In genomic region chr6:43286995-43287716, GRCh38 we compare ENCODE assay signal across 17 cellular contexts. TPM values are rescaled to one million over a fixed set of nuclear protein-coding genes. Genes with fewer than 3 reads are reported as not detected.
A peak's percentile ranks its signal among the peaks of the same experiment; 100 is the strongest.
DNase-seq lines count a peak whose midpoint lies in the region; ATAC-seq, FAIRE-seq and TF ChIP-seq lines count a peak whose summit lies in the region.
"Had no signal": no experiment of that assay in that cellular context is flagged by ENCODE, and none has a peak within 500 bp of the region (broad histone marks: within the 10 kb centered on the region; RNA-seq: fewer than 3 reads in every experiment).

No MANE protein-coding gene starts in this region.

- H3K36me3 Mint-ChIP-seq in Caco-2 (ENCODE audit: insufficient read depth, unreplicated experiment) (no peaks in the 10 kb centered on the region), neural progenitor cell (peaks cover 2% of the 10 kb centered on the region)
- no peaks in the 10 kb centered on the region for H3K36me3 Mint-ChIP-seq in activated naive CD8-positive, alpha-beta T cell treated with anti-CD3 and anti-CD28 coated beads for 36 hours
- H3K36me3 Mint-ChIP-seq: CD8-positive, alpha-beta memory T cell had no signal

- BruUV-seq in Caco-2 (replicated peaks; lab: Mats Ljungman, UMichigan) (no TSS peak), PC-3 (replicated peaks; lab: Mats Ljungman, UMichigan) (no TSS peak)

- TF ChIP-seq CTCF in Caco-2 (IDR thresholded peaks at IDR 0.05; ENCODE audit: insufficient read depth in 1 of 2, low read depth in 1 of 2, low read length in 1 of 2, severe bottlenecking in 1 of 2, unreplicated experiment in 1 of 2) (peak; percentile 26 to 61), PC-3 (conservative IDR thresholded peaks at IDR 0.05; ENCODE audit: low read depth, low read length) (0 out of 2 replicates have a peak, but pooled peaks have one; percentile 12), foreskin fibroblast (IDR thresholded peaks at IDR 0.05; ENCODE audit: low read depth, low read length) (peak; percentile 16), neural progenitor cell (IDR thresholded peaks at IDR 0.05) (peak; percentile 56)

- no peak overlapping the region for H3K4me3 ChIP-seq in Caco-2 (ENCODE audit: low read depth, low read length)
- H3K4me3 ChIP-seq in PC-3 (ENCODE audit: low read length): no peak overlapping the region
- H3K4me3 ChIP-seq in foreskin fibroblast (ENCODE audit: low read depth in 1 of 2, low read length in 2 of 2): no peak overlapping the region
- H3K4me3 ChIP-seq in neural progenitor cell: no peak overlapping the region
- H3K4me3 ChIP-seq: SJCRH30 had no signal

- no peak for ATAC-seq in PC-3
- ATAC-seq in HG03108 (IDR thresholded peaks at IDR 0.05; ENCODE audit: unreplicated experiment): no peak

- H3K27me3 ChIP-seq in Caco-2 (replicated peaks; ENCODE audit: control insufficient read depth, insufficient read depth, low read length) (no peaks in the 10 kb centered on the region), PC-3 (ENCODE audit: low read length) (peaks cover 8% of the 10 kb centered on the region; the same call in 1 of the 2 replicates), neural progenitor cell (peaks cover 24% of the 10 kb centered on the region)

- POLR2A ChIA-PET in Caco-2 (lab: Charles Lee): interaction anchor here (0.8 kb wide), 1 partner anchor 58 kb away, joined by 3 read pairs; the partner anchor contains the start of gene DNPH1
- POLR2A ChIA-PET in PC-3 (lab: Charles Lee; ENCODE audit: unreplicated experiment): no interaction called here

- H3K4me1 Mint-ChIP-seq in Caco-2 (ENCODE audit: low read depth, unreplicated experiment) (no peaks in the 10 kb centered on the region), neural progenitor cell (peaks cover 8% of the 10 kb centered on the region)
- no peaks in the 10 kb centered on the region for H3K4me1 Mint-ChIP-seq in activated naive CD8-positive, alpha-beta T cell treated with anti-CD3 and anti-CD28 coated beads for 36 hours
- H3K4me1 Mint-ChIP-seq: CD8-positive, alpha-beta memory T cell had no signal

- DNase-seq in Caco-2 (peak in 1 of 2 experiments; percentile 26), PC-3 (no peak), foreskin fibroblast (no peak), neural progenitor cell (ENCODE audit: low spot score) (peak; percentile 68), GM12892 (ENCODE audit: insufficient read length) (no peak), NCI-H748 treated with DMSO at 0.1 percent for 48 hours (lab: John Stamatoyannopoulos, UW) (no peak)
- DNase-seq in activated naive CD8-positive, alpha-beta T cell treated with anti-CD3 and anti-CD28 coated beads for 36 hours: no peak
- DNase-seq: amniotic stem cell; CD8-positive, alpha-beta memory T cell; effector CD4-positive, alpha-beta T cell; NCI-H1105; NCI-H446 treated with DMSO at 0.1 percent for 48 hours; SJCRH30 had no signal

- H3K9ac ChIP-seq in PC-3 (ENCODE audit: low read length) (no peak overlapping the region), neural progenitor cell (no peak overlapping the region)

- H3K9me3 ChIP-seq in Caco-2 (no peaks in the 10 kb centered on the region), PC-3 (ENCODE audit: low read length) (no peaks in the 10 kb centered on the region), neural progenitor cell (ENCODE audit: low read depth) (no peaks in the 10 kb centered on the region)
- H3K9me3 ChIP-seq: SJCRH30 had no signal

- H3K9me3 Mint-ChIP-seq in Caco-2 (ENCODE audit: unreplicated experiment) (no peaks in the 10 kb centered on the region), neural progenitor cell (no peaks in the 10 kb centered on the region)
- no peaks in the 10 kb centered on the region for H3K9me3 Mint-ChIP-seq in activated naive CD8-positive, alpha-beta T cell treated with anti-CD3 and anti-CD28 coated beads for 36 hours
- H3K9me3 Mint-ChIP-seq: CD8-positive, alpha-beta memory T cell had no signal

- H3K27ac ChIP-seq in PC-3 (ENCODE audit: low read length) (no peak overlapping the region), neural progenitor cell (no peak overlapping the region)
- H3K27ac ChIP-seq: SJCRH30, VCaP had no signal

- CTCF ChIA-PET in Caco-2 (lab: Charles Lee) (interaction anchor here (0.6 to 1.8 kb wide), 4 partner anchors 19 to 579 kb away, joined by 3 to 19 read pairs (median 10); partner anchors contain the start of gene DNPH1), PC-3 (lab: Charles Lee) (no interaction called here)

- H3K4me2 ChIP-seq in PC-3 (ENCODE audit: low read length): no peak overlapping the region
- H3K4me2 ChIP-seq in neural progenitor cell: no peak overlapping the region

- intact Hi-C loops in Caco-2 (cut with micrococcal nuclease; ENCODE audit: unreplicated experiment) (no loop called here), PC-3 (cut with micrococcal nuclease) (no loop called here)

- H4K20me1 ChIP-seq in PC-3 (ENCODE audit: low read length) (no peaks in the 10 kb centered on the region), neural progenitor cell (ENCODE audit: low read depth) (no peaks in the 10 kb centered on the region)

- no peak for FAIRE-seq in GM12892 (lab: Jason Lieb, UNC)

- no peaks in the 10 kb centered on the region for H3F3A ChIP-seq in PC-3 (ENCODE audit: low read length, unreplicated experiment)
- no peaks in the 10 kb centered on the region for H3F3A ChIP-seq in neural progenitor cell (ENCODE audit: low read depth)

- H3K79me2 ChIP-seq in PC-3 (ENCODE audit: low read length) (no peaks in the 10 kb centered on the region), neural progenitor cell (ENCODE audit: low read depth) (no peaks in the 10 kb centered on the region)

- H3K27me3 Mint-ChIP-seq in Caco-2 (ENCODE audit: insufficient read depth, unreplicated experiment): no peaks in the 10 kb centered on the region
- H3K27me3 Mint-ChIP-seq in neural progenitor cell (ENCODE audit: insufficient read depth, low read depth): peaks cover 2% of the 10 kb centered on the region
- peaks cover 29% of the 10 kb centered on the region for H3K27me3 Mint-ChIP-seq in activated naive CD8-positive, alpha-beta T cell treated with anti-CD3 and anti-CD28 coated beads for 36 hours

- no peaks in the 10 kb centered on the region for H3K9me2 ChIP-seq in PC-3 (replicated peaks; ENCODE audit: low read length)

- H3K4me1 ChIP-seq in Caco-2: peaks cover under 1% of the 10 kb centered on the region; the same call in 1 of the 2 replicates
- H3K4me1 ChIP-seq in PC-3 (ENCODE audit: insufficient read depth, low read length): peaks cover 4% of the 10 kb centered on the region; the same call in 1 of the 2 replicates
- H3K4me1 ChIP-seq in neural progenitor cell: no peaks in the 10 kb centered on the region
- H3K4me1 ChIP-seq: SJCRH30 had no signal

- no peak for TF ChIP-seq POLR2A in GM12892 (IDR thresholded peaks at IDR 0.05; ENCODE audit: low read depth, low read length)

- no peaks in the 10 kb centered on the region for H3K36me3 ChIP-seq in Caco-2 (ENCODE audit: control insufficient read depth, insufficient read depth, low read length)
- H3K36me3 ChIP-seq in PC-3 (ENCODE audit: low read depth, low read length): no peaks in the 10 kb centered on the region
- H3K36me3 ChIP-seq in neural progenitor cell: no peaks in the 10 kb centered on the region
- H3K36me3 ChIP-seq: SJCRH30 had no signal

- H3K4me3 Mint-ChIP-seq in Caco-2 (ENCODE audit: unreplicated experiment) (no peak overlapping the region), neural progenitor cell (no peak overlapping the region)
- no peak overlapping the region for H3K4me3 Mint-ChIP-seq in activated naive CD8-positive, alpha-beta T cell treated with anti-CD3 and anti-CD28 coated beads for 36 hours
- H3K4me3 Mint-ChIP-seq: CD8-positive, alpha-beta memory T cell had no signal

- H2AFZ ChIP-seq in PC-3 (ENCODE audit: low read length) (no peak overlapping the region), neural progenitor cell (replicated peaks) (peak overlapping the region; percentile 17)

- H3K27ac Mint-ChIP-seq in Caco-2 (ENCODE audit: unreplicated experiment): no peak overlapping the region
- peak overlapping the region; percentile 83 for H3K27ac Mint-ChIP-seq in neural progenitor cell
- H3K27ac Mint-ChIP-seq in activated naive CD8-positive, alpha-beta T cell treated with anti-CD3 and anti-CD28 coated beads for 36 hours: no peak overlapping the region
- H3K27ac Mint-ChIP-seq: CD8-positive, alpha-beta memory T cell had no signal

RNA-seq across cellular contexts. Expression of gene SLC22A7, which starts 10.9 kb away (rescaled TPM):
- not detected in 2 replicates for total RNA-seq in Caco-2 (2022)
- total RNA-seq in PC-3 (2014; rRNA removed): not detected in 2 replicates
- total RNA-seq in neural progenitor cell (ENCODE audit: low replicate concordance): not detected in 2 replicates
- total RNA-seq in activated naive CD8-positive, alpha-beta T cell treated with anti-CD3 and anti-CD28 coated beads for 36 hours: not detected
- polyA plus RNA-seq in GM12892 (2012; ENCODE audit: missing spikeins): not detected
- total RNA-seq: CD8-positive, alpha-beta memory T cell; HT-29; right cardiac atrium; SJCRH30 had no signal
- polyA plus RNA-seq: CD8-positive, alpha-beta memory T cell; right cardiac atrium had no signal

RNA-seq across cellular contexts. Expression of gene CRIP3, which starts 21.5 kb away (rescaled TPM):
- total RNA-seq in Caco-2 (2022) (not detected in 2 replicates), PC-3 (2014; rRNA removed) (0.29 TPM in 2 replicates), neural progenitor cell (ENCODE audit: low replicate concordance) (21.3 and 35.4 TPM in 2 replicates)
- 1 to 10 TPM; 1.4 to 1.5 TPM for total RNA-seq in activated naive CD8-positive, alpha-beta T cell treated with anti-CD3 and anti-CD28 coated beads for 36 hours
- 12.8 TPM for polyA plus RNA-seq in GM12892 (2012; ENCODE audit: missing spikeins)
- total RNA-seq: HT-29, SJCRH30 had no signal
- polyA plus RNA-seq: CD8-positive, alpha-beta memory T cell had no signal

RNA-seq across cellular contexts. Expression of gene TTBK1, which starts 43.9 kb away (rescaled TPM):
- total RNA-seq in Caco-2 (2022) (0.51 and 0.61 TPM in 2 replicates), PC-3 (2014; rRNA removed) (not detected in 2 replicates), neural progenitor cell (ENCODE audit: low replicate concordance) (1.7 and 3.2 TPM in 2 replicates)
- under 1 TPM; 0.12 to 0.14 TPM for total RNA-seq in activated naive CD8-positive, alpha-beta T cell treated with anti-CD3 and anti-CD28 coated beads for 36 hours
- polyA plus RNA-seq in GM12892 (2012; ENCODE audit: missing spikeins): not detected
- total RNA-seq: SJCRH30 had no signal
- polyA plus RNA-seq: CD8-positive, alpha-beta memory T cell had no signal

RNA-seq across cellular contexts. Expression of gene DNPH1, which starts 57.9 kb away (rescaled TPM):
- 56.1 and 62.6 TPM in 2 replicates for total RNA-seq in Caco-2 (2022)
- total RNA-seq in PC-3 (2014; rRNA removed): 128 and 176 TPM in 2 replicates
- total RNA-seq in neural progenitor cell (ENCODE audit: low replicate concordance): 25.2 and 113 TPM in 2 replicates
- total RNA-seq in activated naive CD8-positive, alpha-beta T cell treated with anti-CD3 and anti-CD28 coated beads for 36 hours: 10 to 100 TPM; 55.8 to 56.1 TPM
- polyA plus RNA-seq in GM12892 (2012; ENCODE audit: missing spikeins): 56.6 TPM
